ENCODE assay signal across 1 cellular context in the genomic region with DNA sequence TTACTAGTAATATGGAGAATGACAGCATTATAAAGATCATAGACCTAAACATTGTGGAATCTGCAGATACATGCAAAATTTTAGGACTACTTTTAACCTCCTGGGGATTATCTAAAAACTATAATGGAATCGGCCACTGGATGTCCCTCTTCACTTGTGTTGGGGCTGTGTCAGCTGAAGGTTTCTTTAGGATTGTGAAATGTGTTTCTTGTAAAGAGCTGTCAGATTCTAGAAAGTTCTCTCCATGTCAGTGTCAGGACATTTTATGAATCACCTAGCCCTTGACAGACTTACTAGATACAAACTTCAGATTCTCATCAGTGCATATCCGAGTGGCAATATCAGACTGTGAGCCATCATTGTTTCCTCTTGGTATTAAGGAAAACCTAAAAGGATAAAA.
TF ChIP-seq lines count a peak whose summit lies in the region.

No MANE protein-coding gene starts in this region.

TF ChIP-seq in Ishikawa, 13 proteins besides CTCF, POLR2A, EP300 and RAD21 (continued from another document):
- TF ChIP-seq, protein P1, sequence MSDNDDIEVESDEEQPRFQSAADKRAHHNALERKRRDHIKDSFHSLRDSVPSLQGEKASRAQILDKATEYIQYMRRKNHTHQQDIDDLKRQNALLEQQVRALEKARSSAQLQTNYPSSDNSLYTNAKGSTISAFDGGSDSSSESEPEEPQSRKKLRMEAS (IDR thresholded peaks at IDR 0.05), result no peak
- TF ChIP-seq ZBTB7A (IDR thresholded peaks at IDR 0.05; ENCODE audit: low read depth) (no peak), EGR1 (IDR thresholded peaks at IDR 0.05) (no peak)
TF ChIP-seq in Ishikawa: peak in this region for 0.
